ENCODE assay signal across 9 cellular contexts in the genomic region with DNA sequence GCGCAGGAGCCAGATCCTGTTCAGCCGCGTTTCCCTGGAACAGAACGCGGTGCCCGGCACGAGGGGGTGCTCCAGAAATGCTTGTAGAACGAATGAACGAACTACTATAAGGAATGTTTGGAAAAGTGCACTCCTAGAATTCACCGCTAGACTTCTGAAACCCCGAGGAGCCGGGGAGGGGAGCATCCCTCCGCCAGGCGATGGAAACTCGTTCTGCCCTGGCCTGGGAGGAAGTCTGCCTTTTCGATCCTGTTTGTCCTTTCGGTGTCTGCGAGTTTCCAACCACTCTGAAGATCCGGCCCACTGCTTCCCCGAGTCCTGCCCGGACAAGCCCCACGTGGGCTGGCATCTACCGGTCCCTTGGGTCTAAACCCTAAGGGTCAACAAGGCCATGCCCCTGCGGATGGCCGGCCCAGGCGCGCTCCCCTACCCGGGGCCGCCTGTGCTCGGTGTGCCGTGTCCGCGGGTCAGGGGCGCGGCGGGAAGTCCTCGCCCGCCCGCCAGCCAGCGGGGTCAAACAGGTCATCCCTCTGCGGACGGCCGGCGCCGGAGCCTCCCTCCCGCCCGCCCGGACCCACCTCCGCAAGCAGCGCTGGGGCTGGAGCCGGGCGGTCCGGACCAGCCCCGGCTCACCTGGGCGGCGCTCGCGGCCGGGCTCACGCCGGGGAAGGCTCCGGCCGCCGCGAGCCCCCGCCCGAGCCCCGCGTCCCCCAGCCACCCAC. TPM values are rescaled to one million over a fixed set of nuclear protein-coding genes. Genes with fewer than 3 reads are reported as not detected.
DNase-seq lines count a peak whose midpoint lies in the region; ATAC-seq, FAIRE-seq and TF ChIP-seq lines count a peak whose summit lies in the region.
"Had no signal": no experiment of that assay in that cellular context is flagged by ENCODE, and none has a peak within 500 bp of the region (broad histone marks: within the 10 kb centered on the region; RNA-seq: fewer than 3 reads in every experiment).

No MANE protein-coding gene starts in this region.

- BruUV-seq in Caco-2 (replicated peaks; lab: Mats Ljungman, UMichigan) (no TSS peak), HepG2 (replicated peaks; lab: Mats Ljungman, UMichigan) (no TSS peak)

- no peak overlapping the region for H2AFZ ChIP-seq in HepG2 (ENCODE audit: low read length)

- no peak for TF ChIP-seq POLR2A in HepG2 (IDR thresholded peaks at IDR 0.05; ENCODE audit: insufficient read depth in 1 of 2, low read depth in 2 of 2, low read length in 2 of 2)

- peak; percentile 42 to 47 for TF ChIP-seq CTCF in Caco-2 (IDR thresholded peaks at IDR 0.05; ENCODE audit: insufficient read depth in 1 of 2, low read depth in 1 of 2, low read length in 1 of 2, severe bottlenecking in 1 of 2, unreplicated experiment in 1 of 2)
- peak; percentile 23 for TF ChIP-seq CTCF in HepG2 (CRISPR knock-in tag; IDR thresholded peaks at IDR 0.05)
- TF ChIP-seq CTCF in thoracic aorta (IDR thresholded peaks at IDR 0.05) = peak; percentile 36

- peak overlapping the region; percentile 96 for H3K4me3 Mint-ChIP-seq in Caco-2 (ENCODE audit: unreplicated experiment)

- H3K36me3 Mint-ChIP-seq in Caco-2 (ENCODE audit: insufficient read depth, unreplicated experiment) = peaks cover 9% of the 10 kb centered on the region

- no peaks in the 10 kb centered on the region for H4K20me1 ChIP-seq in HepG2 (ENCODE audit: insufficient read depth, low read length)

- peak overlapping the region; percentile 29 for H3K9ac ChIP-seq in HepG2 (ENCODE audit: insufficient read depth, low read depth, low read length)

- H3K27ac ChIP-seq in HepG2 (ENCODE audit: extremely low read length, insufficient read depth, low read length) = no peak overlapping the region
- H3K27ac ChIP-seq in thoracic aorta = peak overlapping the region in 1 of 2 donors; percentile 28

- no peaks in the 10 kb centered on the region for H3K9me3 Mint-ChIP-seq in Caco-2 (ENCODE audit: unreplicated experiment)
- H3K9me3 Mint-ChIP-seq: IgD-negative memory B cell had no signal

- H3K36me3 ChIP-seq in Caco-2 (ENCODE audit: control insufficient read depth, insufficient read depth, low read length) (no peaks in the 10 kb centered on the region), HepG2 (replicated peaks in 1 of 2; ENCODE audit: control insufficient read depth in 1 of 2, insufficient read depth in 2 of 2, low read length in 2 of 2) (no peaks in the 10 kb centered on the region), thoracic aorta (no peaks in the 10 kb centered on the region)

- in situ Hi-C loops in HepG2 (cut with HindIII; ENCODE audit: extremely low pct_ligation_motif_present, low pct_unique_long_range_greater_than_20kb) = loop anchor here (5.0 kb wide), 2 partner anchors 102 to 838 kb away; no protein-coding TSS in a partner anchor

- H3K4me1 Mint-ChIP-seq in Caco-2 (ENCODE audit: low read depth, unreplicated experiment) = peaks cover 34% of the 10 kb centered on the region

- 0 out of 2 replicates have a peak, but pooled peaks have one; percentile 10 for TF ChIP-seq RAD21 in HepG2 (CRISPR knock-in tag; IDR thresholded peaks at IDR 0.05)

- peak overlapping the region; percentile 36 for H3K27ac Mint-ChIP-seq in Caco-2 (ENCODE audit: unreplicated experiment)

- FAIRE-seq in HepG2 (lab: Jason Lieb, UNC) = peak; percentile 23

- no peaks in the 10 kb centered on the region for H3K79me2 ChIP-seq in HepG2 (ENCODE audit: insufficient read depth, low read length)

- peak overlapping the region; percentile 55 for H3K4me3 ChIP-seq in Caco-2 (ENCODE audit: low read depth, low read length)
- peak overlapping the region; percentile 72 to 84 (median 73) for H3K4me3 ChIP-seq in HepG2 (replicated peaks in 1 of 3; ENCODE audit: insufficient read depth in 1 of 3, low read depth in 2 of 3, low read length in 3 of 3)
- peak overlapping the region; percentile 78 for H3K4me3 ChIP-seq in thoracic aorta

- POLR2A ChIA-PET in Caco-2 (lab: Charles Lee) (no interaction called here), HepG2 (lab: Yijun Ruan, JAX) (no interaction called here)

- intact Hi-C loops in Caco-2 (cut with micrococcal nuclease; ENCODE audit: unreplicated experiment) = loop anchor here (5.0 to 10.0 kb wide), 2 partner anchors 122 to 170 kb away; no protein-coding TSS in a partner anchor
- intact Hi-C loops in HepG2 (cut with micrococcal nuclease; ENCODE audit: unreplicated experiment) = loop anchor here (5.0 kb wide), 1 partner anchor 188 kb away; no protein-coding TSS in a partner anchor

- H3K27me3 Mint-ChIP-seq in Caco-2 (ENCODE audit: insufficient read depth, unreplicated experiment) = peaks cover 2% of the 10 kb centered on the region

- WGBS in HepG2 (ENCODE audit: low lambda C conversion rate) = under 1% methylated on average over 25 of the region's 69 CpGs

- CTCF ChIA-PET in Caco-2 (lab: Charles Lee) = interaction anchor here (0.6 to 1.8 kb wide), 3 partner anchors 60 to 637 kb away, joined by 3 to 10 read pairs (median 4); no protein-coding TSS in a partner anchor
- CTCF ChIA-PET in HepG2 (lab: Yijun Ruan, JAX; ENCODE audit: low intra/inter-chr PET ratio, low total read pairs) = no interaction called here

- no peaks in the 10 kb centered on the region for H3K27me3 ChIP-seq in Caco-2 (replicated peaks; ENCODE audit: control insufficient read depth, insufficient read depth, low read length)
- H3K27me3 ChIP-seq in HepG2 (ENCODE audit: control insufficient read depth in 1 of 2, insufficient read depth in 2 of 2, low read length in 2 of 2) = peaks cover 6 to 40% of the 10 kb centered on the region in 2 experiments; a peak in 4 of 5 replicates
- no peaks in the 10 kb centered on the region for H3K27me3 ChIP-seq in thoracic aorta (replicated peaks; ENCODE audit: insufficient read depth)

- DNase-seq in Caco-2 (peak; percentile 70 to 74), LoVo (ENCODE audit: low spot score) (peak; percentile 59), cerebellar cortex (ENCODE audit: low spot score) (peak; percentile 40), HepG2 (ENCODE audit: low spot score) (peak; percentile 50), thoracic aorta (ENCODE audit: low spot score) (no peak), Ammon's horn (ENCODE audit: low spot score) (no peak), NCI-H446 treated with DMSO at 0.1 percent for 48 hours (lab: John Stamatoyannopoulos, UW) (no peak)

- H3K4me2 ChIP-seq in HepG2 (ENCODE audit: low read depth, low read length) = peak overlapping the region; percentile 100

- no peaks in the 10 kb centered on the region for H3K9me3 ChIP-seq in Caco-2
- no peaks in the 10 kb centered on the region for H3K9me3 ChIP-seq in HepG2 (ENCODE audit: low read length)
- H3K9me3 ChIP-seq in thoracic aorta = no peaks in the 10 kb centered on the region

- no peak for TF ChIP-seq EP300 in HepG2 (IDR thresholded peaks at IDR 0.05; ENCODE audit: low read depth in 2 of 2, low read length in 2 of 2)
- TF ChIP-seq EP300 in HepG2 (CRISPR knock-in tag; IDR thresholded peaks at IDR 0.05; ENCODE audit: borderline replicate concordance) = no peak

- H3K4me1 ChIP-seq in Caco-2 = peaks cover 19% of the 10 kb centered on the region
- H3K4me1 ChIP-seq in HepG2 (ENCODE audit: insufficient read depth, low read length) = peaks cover 42% of the 10 kb centered on the region
- peaks cover 6 to 14% of the 10 kb centered on the region in 2 donors for H3K4me1 ChIP-seq in thoracic aorta (ENCODE audit: control insufficient read depth in 1 of 2, low read depth in 2 of 2)

- ATAC-seq in HepG2 = peak; percentile 35
- ATAC-seq in thoracic aorta (ENCODE audit: insufficient number of reproducible peaks, low FRiP score, low read depth) = no peak
- no peak for ATAC-seq in GM21360 (IDR thresholded peaks at IDR 0.05; ENCODE audit: unreplicated experiment)

TF ChIP-seq in HepG2, 621 proteins besides CTCF, POLR2A, EP300 and RAD21 (continues in another document):
- TF ChIP-seq TFDP2 (CRISPR knock-in tag; IDR thresholded peaks at IDR 0.05) = 0 out of 2 replicates have a peak, but pooled peaks have one; percentile 45
- no peak for TF ChIP-seq FOXA3 (CRISPR knock-in tag; IDR thresholded peaks at IDR 0.05)
- peak; percentile 84 for TF ChIP-seq PTBP1 (IDR thresholded peaks at IDR 0.05; ENCODE audit: low read depth, low read length, poor library complexity, severe bottlenecking)
- no peak for TF ChIP-seq ZNF101 (CRISPR knock-in tag; IDR thresholded peaks at IDR 0.05; ENCODE audit: borderline replicate concordance, low read depth)

RNA-seq across cellular contexts. Expression of gene SULF2, which starts 0.5 kb away (rescaled TPM):
- total RNA-seq in Caco-2 (2022) (48.6 and 66.1 TPM in 2 replicates), HepG2 (2016; rRNA removed; fragmentation: Illumina TruSeq; extraction: Trizol) (29.1 and 50.9 TPM in 2 replicates), thoracic aorta (10 to 100 TPM; 39.0 to 53.9 TPM)
- total RNA-seq in HepG2 (2016; cell fraction: cytosol; rRNA removed; fragmentation: Illumina TruSeq; extraction: Trizol; ENCODE audit: low read depth) = 7.4 and 9.2 TPM in 2 replicates
- 22.2 and 47.3 TPM in 2 replicates for total RNA-seq in HepG2 (2016; cell fraction: insoluble cytoplasmic fraction; rRNA removed; fragmentation: Illumina TruSeq; extraction: Trizol)
- total RNA-seq in HepG2 (2016; cell fraction: membrane; rRNA removed; fragmentation: Illumina TruSeq; extraction: Trizol) = 23.9 and 29.0 TPM in 2 replicates
- 55.3 and 65.2 TPM in 2 replicates for total RNA-seq in HepG2 (2016; cell fraction: nucleus; rRNA removed; fragmentation: Illumina TruSeq; extraction: Trizol)
- 7.2 and 9.3 TPM in 2 replicates for polyA plus RNA-seq in HepG2 (2011; rRNA removed)
- 9.3 and 12.6 TPM in 2 replicates for polyA plus RNA-seq in HepG2 (2011; cell fraction: cytosol; rRNA removed)
- polyA plus RNA-seq in HepG2 (2011; cell fraction: nucleus; rRNA removed) = 21.3 and 25.5 TPM in 2 replicates
- polyA plus RNA-seq in HepG2 (2012) = 5.1 and 11.0 TPM in 2 replicates
- 10.7 and 10.8 TPM in 2 replicates for polyA plus RNA-seq in HepG2 (2016; cell fraction: cytosol; fragmentation: Illumina TruSeq; extraction: Trizol; ENCODE audit: low read depth)
- polyA plus RNA-seq in HepG2 (2016; cell fraction: insoluble cytoplasmic fraction; fragmentation: Illumina TruSeq; extraction: Trizol; ENCODE audit: low read depth) = 33.7 and 34.1 TPM in 2 replicates
- 22.4 and 24.8 TPM in 2 replicates for polyA plus RNA-seq in HepG2 (2016; cell fraction: membrane; fragmentation: Illumina TruSeq; extraction: Trizol; ENCODE audit: low read depth)
- 96.6 and 101 TPM in 2 replicates for polyA plus RNA-seq in HepG2 (2016; cell fraction: nucleus; fragmentation: Illumina TruSeq; extraction: Trizol; ENCODE audit: insufficient read depth, low read depth)
- polyA minus RNA-seq in HepG2 (2011; rRNA and poly(A)+ RNA removed; ENCODE audit: low replicate concordance) = 51.1 TPM in 1 of 2 replicates, not detected in the other
- polyA minus RNA-seq in HepG2 (2011; cell fraction: cytosol; rRNA and poly(A)+ RNA removed) = 16.7 and 17.7 TPM in 2 replicates
- polyA minus RNA-seq in HepG2 (2011; cell fraction: nucleus; rRNA and poly(A)+ RNA removed) = 11.1 and 13.5 TPM in 2 replicates

Comparison
In these comparisons a context has a peak if more than half of its experiments do, and no peak if none do; other contexts are left out.
1. DNase-seq: peak in Caco-2 (2 of 2), LoVo (single experiment), cerebellar cortex (single experiment) and HepG2 (single experiment); none in thoracic aorta (single experiment), Ammon's horn (single experiment) and NCI-H446 treated with DMSO at 0.1 percent for 48 hours (single experiment).
2. Peak in every context shown above with its lines, with median percentiles within 50 percentile points of each other: H3K4me3 ChIP-seq and CTCF ChIP-seq.